Comparison of ENCODE assay signal across 17 cellular contexts in genomic region chr15:61831505-61831921, GRCh38.
A peak's percentile ranks its signal among the peaks of the same experiment; 100 is the strongest.
DNase-seq lines count a peak whose midpoint lies in the region; ATAC-seq lines count a peak whose summit lies in the region.
"Had no signal": no experiment of that assay in that cellular context is flagged by ENCODE, and none has a peak within 500 bp of the region (broad histone marks: within the 10 kb centered on the region; RNA-seq: fewer than 3 reads in every experiment).

No MANE protein-coding gene starts in this region.

- peaks cover 10% of the 10 kb centered on the region for H3K4me1 Mint-ChIP-seq in activated CD4-positive, alpha-beta T cell treated with anti-CD3 and anti-CD28 coated beads, Interleukin-2, amount 10 ng/mL, durations not matched to agents 7 days and 5 days

- peak overlapping the region; percentile 50 for H3K27ac Mint-ChIP-seq in activated CD4-positive, alpha-beta T cell treated with anti-CD3 and anti-CD28 coated beads, Interleukin-2, amount 10 ng/mL, durations not matched to agents 7 days and 5 days
- H3K27ac Mint-ChIP-seq: activated naive CD4-positive, alpha-beta T cell treated with anti-CD3 and anti-CD28 coated beads for 36 hours; stimulated activated naive B cell treated with anti-CD40 and anti-IgM and Interleukin-4, amounts not matched to agents 10 μg/mL and 1 μg/mL and 100 μg/mL, for 72 hours had no signal

- no peak overlapping the region for H3K4me3 Mint-ChIP-seq in activated CD4-positive, alpha-beta T cell treated with anti-CD3 and anti-CD28 coated beads, Interleukin-2, amount 10 ng/mL, durations not matched to agents 7 days and 5 days
- H3K4me3 Mint-ChIP-seq: activated naive CD4-positive, alpha-beta T cell treated with anti-CD3 and anti-CD28 coated beads for 36 hours; stimulated activated naive B cell treated with anti-CD40 and anti-IgM and Interleukin-4, amounts not matched to agents 10 μg/mL and 1 μg/mL and 100 μg/mL, for 72 hours had no signal

- ATAC-seq in HG02759 (IDR thresholded peaks at IDR 0.05; ENCODE audit: unreplicated experiment): no peak
- ATAC-seq: left cardiac atrium; PC-3; stimulated activated naive B cell treated with anti-CD40 and anti-IgM and Interleukin-4, amounts not matched to agents 10 μg/mL and 1 μg/mL and 100 μg/mL, for 72 hours had no signal

- H3K36me3 Mint-ChIP-seq in activated CD4-positive, alpha-beta T cell treated with anti-CD3 and anti-CD28 coated beads, Interleukin-2, amount 10 ng/mL, durations not matched to agents 7 days and 5 days (ENCODE audit: low read depth): no peaks in the 10 kb centered on the region
- H3K36me3 Mint-ChIP-seq: stimulated activated naive B cell treated with anti-CD40 and anti-IgM and Interleukin-4, amounts not matched to agents 10 μg/mL and 1 μg/mL and 100 μg/mL, for 72 hours had no signal

- CTCF ChIA-PET in activated CD4-positive, alpha-beta T cell treated with anti-CD3 and anti-CD28 coated beads, Interleukin-2, amount 10 ng/mL, durations not matched to agents 7 days and 5 days (lab: Charles Lee): interaction anchor here (1.5 kb wide), 1 partner anchor 778 kb away, joined by 3 read pairs; no protein-coding TSS in a partner anchor

- H3K9me3 Mint-ChIP-seq in activated CD4-positive, alpha-beta T cell treated with anti-CD3 and anti-CD28 coated beads, Interleukin-2, amount 10 ng/mL, durations not matched to agents 7 days and 5 days: no peaks in the 10 kb centered on the region
- H3K9me3 Mint-ChIP-seq: activated naive CD4-positive, alpha-beta T cell treated with anti-CD3 and anti-CD28 coated beads for 36 hours; stimulated activated naive B cell treated with anti-CD40 and anti-IgM and Interleukin-4, amounts not matched to agents 10 μg/mL and 1 μg/mL and 100 μg/mL, for 72 hours had no signal

- POLR2A ChIA-PET in activated CD4-positive, alpha-beta T cell treated with anti-CD3 and anti-CD28 coated beads, Interleukin-2, amount 10 ng/mL, durations not matched to agents 7 days and 5 days (lab: Charles Lee): no interaction called here

- no peak for DNase-seq in activated CD4-positive, alpha-beta T cell treated with anti-CD3 and anti-CD28 coated beads, Interleukin-2, amount 10 ng/mL, durations not matched to agents 7 days and 5 days
- DNase-seq in activated CD4-positive, alpha-beta T cell treated with anti-CD3 and anti-CD28 coated beads for 48 hours: no peak
- peak; percentile 72 for DNase-seq in NCI-H510A treated with DMSO at 0.1 percent for 48 hours (lab: John Stamatoyannopoulos, UW)
- DNase-seq in astrocyte of the hippocampus (ENCODE audit: low read depth, low spot score): peak; percentile 7
- no peak for DNase-seq in SW480 (ENCODE audit: low spot score)
- DNase-seq in activated effector memory CD4-positive, alpha-beta T cell treated with anti-CD3 and anti-CD28 coated beads, Interleukin-2, amount 50 U/mL, for 16 hours: no peak
- no peak for DNase-seq in OCI-M2 (lab: John Stamatoyannopoulos, UW; ENCODE audit: unreplicated experiment)
- DNase-seq: activated CD4-positive, alpha-beta T cell treated with anti-CD3 and anti-CD28 coated beads for 4 hours; activated CD8-positive, alpha-beta memory T cell treated with anti-CD3 and anti-CD28 coated beads, Interleukin-2, amount 50 U/mL, for 48 hours; activated naive CD4-positive, alpha-beta T cell treated with anti-CD3 and anti-CD28 coated beads for 36 hours; GM23248; left cardiac atrium; MM.1S; PC-3; stimulated activated naive B cell treated with anti-CD40 and anti-IgM and Interleukin-4, amounts not matched to agents 10 μg/mL and 1 μg/mL and 100 μg/mL, for 72 hours; transverse colon had no signal

- peaks cover 6% of the 10 kb centered on the region for H3K27me3 Mint-ChIP-seq in activated CD4-positive, alpha-beta T cell treated with anti-CD3 and anti-CD28 coated beads, Interleukin-2, amount 10 ng/mL, durations not matched to agents 7 days and 5 days

Comparison
In these comparisons a context has a peak if more than half of its experiments do, and no peak if none do; other contexts are left out.
1. DNase-seq: peak in NCI-H510A treated with DMSO at 0.1 percent for 48 hours (single experiment) and astrocyte of the hippocampus (single experiment); none in activated CD4-positive, alpha-beta T cell treated with anti-CD3 and anti-CD28 coated beads, Interleukin-2, amount 10 ng/mL, durations not matched to agents 7 days and 5 days (single experiment), activated CD4-positive, alpha-beta T cell treated with anti-CD3 and anti-CD28 coated beads for 48 hours (single experiment), SW480 (single experiment), activated effector memory CD4-positive, alpha-beta T cell treated with anti-CD3 and anti-CD28 coated beads, Interleukin-2, amount 50 U/mL, for 16 hours (single experiment) and OCI-M2 (single experiment).